In the genomic region with DNA sequence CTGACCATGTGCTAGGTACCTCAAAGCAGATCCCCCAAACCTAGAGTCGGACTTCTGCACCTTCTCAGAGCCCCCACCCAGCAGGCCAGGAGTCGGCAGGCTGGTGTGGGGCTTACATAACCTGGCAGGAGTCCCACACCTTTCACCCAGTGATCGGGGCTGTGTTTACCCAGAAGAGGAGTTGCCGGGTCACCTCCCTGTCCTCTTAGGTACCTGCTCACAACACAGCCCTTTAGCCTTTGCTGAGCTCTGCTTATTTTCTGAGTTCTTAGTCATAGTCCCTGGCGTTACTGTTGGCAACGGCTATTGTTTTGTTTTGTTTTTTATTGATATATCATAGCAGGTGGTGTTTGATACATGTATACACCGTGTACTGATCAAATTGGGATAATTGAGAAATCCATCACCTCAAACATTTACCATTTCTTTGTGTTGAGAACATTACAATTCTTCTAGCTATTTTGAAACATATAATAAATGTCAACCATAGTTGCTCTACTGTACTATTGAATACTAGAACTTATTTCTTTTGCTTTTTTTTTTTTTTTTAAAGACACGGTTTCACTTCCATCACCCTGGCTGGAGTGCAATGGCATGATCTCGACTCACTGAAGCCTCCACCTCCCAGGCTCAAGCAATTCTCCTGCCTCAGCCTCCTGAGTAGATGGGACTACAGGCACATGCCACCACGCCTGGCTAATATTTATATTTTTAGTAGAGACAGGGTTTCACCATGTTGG, we compare ENCODE assay signal across 13 cellular contexts. TPM values are rescaled to one million over a fixed set of nuclear protein-coding genes. Genes with fewer than 3 reads are reported as not detected.
DNase-seq lines count a peak whose midpoint lies in the region; ATAC-seq and TF ChIP-seq lines count a peak whose summit lies in the region.
"Had no signal": no experiment of that assay in that cellular context is flagged by ENCODE, and none has a peak within 500 bp of the region (broad histone marks: within the 10 kb centered on the region; RNA-seq: fewer than 3 reads in every experiment).

No MANE protein-coding gene starts in this region.

- peak overlapping the region; percentile 58 for H3K4me2 ChIP-seq in PC-9
- H3K4me2 ChIP-seq: BLaER1 treated with 17β-estradiol and CSF1 and Interleukin-3, amounts not matched to agents 10 nM and 100 nM had no signal

- H3K79me2 ChIP-seq in PC-9 (ENCODE audit: low read depth): no peaks in the 10 kb centered on the region

- POLR2A ChIA-PET in PC-9 (lab: Charles Lee; ENCODE audit: unreplicated experiment): interaction anchor here (0.6 to 1.0 kb wide), 3 partner anchors 10 to 733 kb away, joined by 7 to 16 read pairs (median 15); a partner anchor contains a TSS

- H3F3A ChIP-seq in PC-9 (ENCODE audit: insufficient read depth, low read depth): peaks cover 39% of the 10 kb centered on the region

- no peaks in the 10 kb centered on the region for H3K36me3 Mint-ChIP-seq in activated naive CD4-positive, alpha-beta T cell treated with anti-CD3 and anti-CD28 coated beads, Interleukin-2, amount 50 U/mL, for 72 hours
- H3K36me3 Mint-ChIP-seq in activated naive CD4-positive, alpha-beta T cell treated with anti-CD3 and anti-CD28 coated beads, Interleukin-2, amount 10 ng/mL, durations not matched to agents 7 days and 5 days: no peaks in the 10 kb centered on the region
- H3K36me3 Mint-ChIP-seq in type B pancreatic cell: no peaks in the 10 kb centered on the region

- peak overlapping the region in 1 of 2 donors; percentile 55 for H3K27ac Mint-ChIP-seq in activated naive CD4-positive, alpha-beta T cell treated with anti-CD3 and anti-CD28 coated beads, Interleukin-2, amount 50 U/mL, for 72 hours
- no peak overlapping the region for H3K27ac Mint-ChIP-seq in activated naive CD4-positive, alpha-beta T cell treated with anti-CD3 and anti-CD28 coated beads, Interleukin-2, amount 10 ng/mL, durations not matched to agents 7 days and 5 days
- peak overlapping the region; percentile 37 for H3K27ac Mint-ChIP-seq in type B pancreatic cell
- H3K27ac Mint-ChIP-seq: dendritic cell treated with granulocyte-macrophage colony-stimulating factor and Interleukin-4, amounts not matched to agents 40 ng/mL and 50 ng/mL, for 4 days had no signal

- no peaks in the 10 kb centered on the region for H3K9me2 ChIP-seq in PC-9 (ENCODE audit: insufficient read depth)

- intact Hi-C loops in PC-9 (cut with micrococcal nuclease; ENCODE audit: unreplicated experiment): no loop called here
- intact Hi-C loops in left ventricle myocardium superior (cut with micrococcal nuclease): no loop called here

- no peaks in the 10 kb centered on the region for H3K9me3 ChIP-seq in PC-9 (ENCODE audit: insufficient read depth, low read depth)
- H3K9me3 ChIP-seq: BLaER1 treated with 17β-estradiol and CSF1 and Interleukin-3, amounts not matched to agents 10 nM and 100 nM; sigmoid colon had no signal

- no peaks in the 10 kb centered on the region for H3K9me3 Mint-ChIP-seq in activated naive CD4-positive, alpha-beta T cell treated with anti-CD3 and anti-CD28 coated beads, Interleukin-2, amount 50 U/mL, for 72 hours
- no peaks in the 10 kb centered on the region for H3K9me3 Mint-ChIP-seq in activated naive CD4-positive, alpha-beta T cell treated with anti-CD3 and anti-CD28 coated beads, Interleukin-2, amount 10 ng/mL, durations not matched to agents 7 days and 5 days
- no peaks in the 10 kb centered on the region for H3K9me3 Mint-ChIP-seq in type B pancreatic cell
- H3K9me3 Mint-ChIP-seq: dendritic cell treated with granulocyte-macrophage colony-stimulating factor and Interleukin-4, amounts not matched to agents 40 ng/mL and 50 ng/mL, for 4 days had no signal

- no peak for TF ChIP-seq CTCF in PC-9 (conservative IDR thresholded peaks at IDR 0.05)
- no peak for TF ChIP-seq CTCF in type B pancreatic cell (conservative IDR thresholded peaks at IDR 0.05)

- BruUV-seq in PC-9 (replicated peaks; lab: Mats Ljungman, UMichigan): no TSS peak

- peaks cover 47% of the 10 kb centered on the region for H3K4me1 ChIP-seq in PC-9 (replicated peaks; ENCODE audit: insufficient read depth)
- H3K4me1 ChIP-seq: sigmoid colon had no signal

- no peak overlapping the region for H2AFZ ChIP-seq in PC-9

- ATAC-seq in activated naive CD4-positive, alpha-beta T cell treated with anti-CD3 and anti-CD28 coated beads, Interleukin-2, amount 50 U/mL, for 72 hours: peak; percentile 29 to 77
- peak; percentile 69 for ATAC-seq in left ventricle myocardium superior
- no peak for ATAC-seq in GM21447 (IDR thresholded peaks at IDR 0.05; ENCODE audit: unreplicated experiment)
- ATAC-seq in GM18858 (IDR thresholded peaks at IDR 0.05; ENCODE audit: unreplicated experiment): no peak

- CTCF ChIA-PET in activated naive CD4-positive, alpha-beta T cell treated with anti-CD3 and anti-CD28 coated beads, Interleukin-2, amount 10 ng/mL, durations not matched to agents 7 days and 5 days (lab: Charles Lee): interaction anchor here (0.6 kb wide), 1 partner anchor 47 kb away, joined by 3 read pairs; no protein-coding TSS in a partner anchor
- CTCF ChIA-PET in PC-9 (lab: Charles Lee): interaction anchor here (0.6 to 1.0 kb wide), 2 partner anchors 23 to 43 kb away, joined by 3 to 6 read pairs; no protein-coding TSS in a partner anchor

- peak overlapping the region; percentile 79 for H3K27ac ChIP-seq in PC-9
- H3K27ac ChIP-seq: BLaER1 treated with 17β-estradiol and CSF1 and Interleukin-3, amounts not matched to agents 10 nM and 100 nM; sigmoid colon had no signal

- no peaks in the 10 kb centered on the region for H3K27me3 ChIP-seq in PC-9 (ENCODE audit: insufficient read depth, low read depth)
- H3K27me3 ChIP-seq: BLaER1 treated with 17β-estradiol and CSF1 and Interleukin-3, amounts not matched to agents 10 nM and 100 nM; sigmoid colon had no signal

- no peak overlapping the region for H3K4me3 ChIP-seq in PC-9
- H3K4me3 ChIP-seq: BLaER1 treated with 17β-estradiol and CSF1 and Interleukin-3, amounts not matched to agents 10 nM and 100 nM; sigmoid colon had no signal

- DNase-seq in activated naive CD4-positive, alpha-beta T cell treated with anti-CD3 and anti-CD28 coated beads, Interleukin-2, amount 50 U/mL, for 72 hours (ENCODE audit: low spot score in 2 of 2): no peak
- DNase-seq in activated naive CD4-positive, alpha-beta T cell treated with anti-CD3 and anti-CD28 coated beads, Interleukin-2, amount 10 ng/mL, durations not matched to agents 7 days and 5 days: no peak
- peak; percentile 81 to 92 for DNase-seq in PC-9
- no peak for DNase-seq in left ventricle myocardium superior
- DNase-seq in type B pancreatic cell (ENCODE audit: extremely low spot score, unreplicated experiment): no peak
- no peak for DNase-seq in HCEC 1CT
- DNase-seq: activated CD8-positive, alpha-beta memory T cell treated with anti-CD3 and anti-CD28 coated beads, Interleukin-2, amount 50 U/mL, for 48 hours; SHP77 treated with DMSO at 0.1 percent for 48 hours; sigmoid colon had no signal

- H3K36me3 ChIP-seq in PC-9 (ENCODE audit: low read depth): no peaks in the 10 kb centered on the region
- H3K36me3 ChIP-seq: BLaER1 treated with 17β-estradiol and CSF1 and Interleukin-3, amounts not matched to agents 10 nM and 100 nM; sigmoid colon had no signal

- H3K4me1 Mint-ChIP-seq in activated naive CD4-positive, alpha-beta T cell treated with anti-CD3 and anti-CD28 coated beads, Interleukin-2, amount 10 ng/mL, durations not matched to agents 7 days and 5 days: peaks cover 20% of the 10 kb centered on the region
- no peaks in the 10 kb centered on the region for H3K4me1 Mint-ChIP-seq in type B pancreatic cell (ENCODE audit: unreplicated experiment)

- peaks cover 2% of the 10 kb centered on the region for H3K27me3 Mint-ChIP-seq in activated naive CD4-positive, alpha-beta T cell treated with anti-CD3 and anti-CD28 coated beads, Interleukin-2, amount 10 ng/mL, durations not matched to agents 7 days and 5 days
- no peaks in the 10 kb centered on the region for H3K27me3 Mint-ChIP-seq in type B pancreatic cell

- no peak overlapping the region for H3K4me3 Mint-ChIP-seq in activated naive CD4-positive, alpha-beta T cell treated with anti-CD3 and anti-CD28 coated beads, Interleukin-2, amount 10 ng/mL, durations not matched to agents 7 days and 5 days
- no peak overlapping the region for H3K4me3 Mint-ChIP-seq in type B pancreatic cell
- H3K4me3 Mint-ChIP-seq: dendritic cell treated with granulocyte-macrophage colony-stimulating factor and Interleukin-4, amounts not matched to agents 40 ng/mL and 50 ng/mL, for 4 days had no signal

- no peaks in the 10 kb centered on the region for H4K20me1 ChIP-seq in PC-9 (ENCODE audit: insufficient read depth)
- H4K20me1 ChIP-seq: BLaER1 treated with 17β-estradiol and CSF1 and Interleukin-3, amounts not matched to agents 10 nM and 100 nM had no signal

RNA-seq across cellular contexts. Expression of a gene that starts 10.4 kb away (rescaled TPM):
- 10 to 100 TPM; 63.1 to 96.5 TPM for total RNA-seq in activated naive CD4-positive, alpha-beta T cell treated with anti-CD3 and anti-CD28 coated beads, Interleukin-2, amount 50 U/mL, for 72 hours
- total RNA-seq in PC-9 (2021) (176 and 208 TPM in 2 replicates), left ventricle myocardium superior (21.6 TPM), type B pancreatic cell (ENCODE audit: low replicate concordance) (61.1 and 74.8 TPM in 2 replicates)

RNA-seq across cellular contexts. Expression of a gene that starts 53.5 kb away (rescaled TPM):
- total RNA-seq in activated naive CD4-positive, alpha-beta T cell treated with anti-CD3 and anti-CD28 coated beads, Interleukin-2, amount 50 U/mL, for 72 hours: 10 to 100 TPM; 26.0 to 49.8 TPM
- total RNA-seq in PC-9 (2021) (65.5 and 79.4 TPM in 2 replicates), left ventricle myocardium superior (11.1 TPM), type B pancreatic cell (ENCODE audit: low replicate concordance) (41.6 and 56.3 TPM in 2 replicates)

Comparison
In these comparisons a context has a peak if more than half of its experiments do, and no peak if none do; other contexts are left out.
1. ATAC-seq: peak in activated naive CD4-positive, alpha-beta T cell treated with anti-CD3 and anti-CD28 coated beads, Interleukin-2, amount 50 U/mL, for 72 hours (2 of 2) and left ventricle myocardium superior (single experiment); none in GM21447 (single experiment) and GM18858 (single experiment).
2. DNase-seq: peak in PC-9 (2 of 2); none in activated naive CD4-positive, alpha-beta T cell treated with anti-CD3 and anti-CD28 coated beads, Interleukin-2, amount 50 U/mL, for 72 hours (0 of 2), activated naive CD4-positive, alpha-beta T cell treated with anti-CD3 and anti-CD28 coated beads, Interleukin-2, amount 10 ng/mL, durations not matched to agents 7 days and 5 days (single experiment), left ventricle myocardium superior (single experiment), type B pancreatic cell (single experiment) and HCEC 1CT (single experiment).